Comparison of ENCODE assay signal across 22 cellular contexts in genomic region chr1:85453640-85454194, GRCh38. TPM values are rescaled to one million over a fixed set of nuclear protein-coding genes. Genes with fewer than 3 reads are reported as not detected.
DNase-seq lines count a peak whose midpoint lies in the region; ATAC-seq and TF ChIP-seq lines count a peak whose summit lies in the region.
"Had no signal": no experiment of that assay in that cellular context is flagged by ENCODE, and none has a peak within 500 bp of the region (broad histone marks: within the 10 kb centered on the region; RNA-seq: fewer than 3 reads in every experiment).

No MANE protein-coding gene starts in this region.

- H3K18ac ChIP-seq in mesenchymal stem cell (ENCODE audit: low read depth in 1 of 2, low read length in 2 of 2) = peak overlapping the region in 1 of 2 experiments; percentile 71

- no peak overlapping the region for H3K14ac ChIP-seq in mesenchymal stem cell (ENCODE audit: low read length in 2 of 2)

- peak overlapping the region; percentile 29 for H2BK120ac ChIP-seq in mesenchymal stem cell (ENCODE audit: low read depth, low read length)

- ATAC-seq in heart left ventricle = peak in 3 of 4 donors; percentile 25 to 58 (median 52)
- no peak for ATAC-seq in GM21526 (IDR thresholded peaks at IDR 0.05; ENCODE audit: low FRiP score, unreplicated experiment)
- ATAC-seq: T-helper 17 cell had no signal

- H3K4me1 ChIP-seq in adrenal gland (replicated peaks in 1 of 2) = peaks cover 9 to 18% of the 10 kb centered on the region in 2 donors
- H3K4me1 ChIP-seq in heart left ventricle = peaks cover 0 to 30% (median 6%) of the 10 kb centered on the region in 12 donors
- H3K4me1 ChIP-seq in mesenchymal stem cell (ENCODE audit: control insufficient read depth, insufficient read depth, low read depth, low read length) = peaks cover 5% of the 10 kb centered on the region
- peaks cover 0 to 22% (median 10%) of the 10 kb centered on the region in 5 donors for H3K4me1 ChIP-seq in subcutaneous abdominal adipose tissue (ENCODE audit: control insufficient read depth in 5 of 5, insufficient read depth in 5 of 5, low read length in 5 of 5)

- DNase-seq in adrenal gland (no peak), heart left ventricle (no peak), mesenchymal stem cell (peak; percentile 38), mucosa of gallbladder (ENCODE audit: low spot score) (no peak)
- no peak for DNase-seq in activated CD4-positive, alpha-beta memory T cell treated with anti-CD3 and anti-CD28 coated beads for 36 hours
- DNase-seq: activated CD4-positive, alpha-beta T cell treated with anti-CD3 and anti-CD28 coated beads for 1 hour; activated CD8-positive, alpha-beta memory T cell treated with anti-CD3 and anti-CD28 coated beads for 24 hours; activated T-cell treated with anti-CD3 and anti-CD28 coated beads, Interleukin-2, amount 50 U/mL, for 1 hour; CD4-positive, alpha-beta T cell; DMS 273 treated with DMSO at 0.1 percent for 48 hours; endodermal cell; MG63; NCI-H1417; NCI-H2081; NCI-H226; stimulated activated CD4-positive, alpha-beta T cell treated with anti-CD3 and anti-CD28 coated beads, Interleukin-4, amount 100 ng/mL, for 4 hours; stimulated activated naive CD4-positive, alpha-beta T cell; T-helper 17 cell had no signal

- H3K27me3 ChIP-seq in adrenal gland (no peaks in the 10 kb centered on the region), heart left ventricle (no peaks in the 10 kb centered on the region), mesenchymal stem cell (ENCODE audit: control insufficient read depth in 1 of 2, insufficient read depth in 1 of 2, low read length in 2 of 2) (no peaks in the 10 kb centered on the region), subcutaneous abdominal adipose tissue (ENCODE audit: control insufficient read depth in 5 of 5, insufficient read depth in 4 of 5, low read length in 5 of 5) (no peaks in the 10 kb centered on the region)
- H3K27me3 ChIP-seq: MG63 had no signal

- H3K9me3 ChIP-seq in adrenal gland (replicated peaks in 1 of 3) = no peaks in the 10 kb centered on the region
- H3K9me3 ChIP-seq in heart left ventricle = no peaks in the 10 kb centered on the region
- H3K9me3 ChIP-seq in mesenchymal stem cell (ENCODE audit: control insufficient read depth, low read length) = no peaks in the 10 kb centered on the region
- no peaks in the 10 kb centered on the region for H3K9me3 ChIP-seq in subcutaneous abdominal adipose tissue (ENCODE audit: control insufficient read depth in 5 of 5, low read length in 5 of 5)
- H3K9me3 ChIP-seq: MG63, thoracic aorta had no signal

- TF ChIP-seq CTCF in adrenal gland (IDR thresholded peaks at IDR 0.05) = no peak
- TF ChIP-seq CTCF in heart left ventricle (IDR thresholded peaks at IDR 0.05) = no peak

- H4K8ac ChIP-seq in mesenchymal stem cell (ENCODE audit: low read length) = peak overlapping the region; percentile 71

- CTCF ChIA-PET in activated CD4-positive, alpha-beta memory T cell treated with anti-CD3 and anti-CD28 coated beads for 36 hours (lab: Charles Lee) = no interaction called here

- no peak overlapping the region for H3K4me2 ChIP-seq in mesenchymal stem cell (ENCODE audit: low read length, poor library complexity, severe bottlenecking)

- H4K91ac ChIP-seq in mesenchymal stem cell (ENCODE audit: low read length) = peak overlapping the region; percentile 58

- no peak overlapping the region for H2BK5ac ChIP-seq in mesenchymal stem cell (ENCODE audit: low read depth, low read length, poor library complexity, severe bottlenecking)

- H3K4me3 ChIP-seq in adrenal gland (no peak overlapping the region), heart left ventricle (no peak overlapping the region), mesenchymal stem cell (ENCODE audit: insufficient read depth in 1 of 2, low read depth in 1 of 2, low read length in 2 of 2) (peak overlapping the region in 1 of 2 experiments; percentile 14), subcutaneous abdominal adipose tissue (ENCODE audit: low read depth in 1 of 5, low read length in 5 of 5) (no peak overlapping the region)
- H3K4me3 ChIP-seq: MG63, thoracic aorta had no signal

- H2AFZ ChIP-seq in mesenchymal stem cell (ENCODE audit: low read depth, low read length) = no peak overlapping the region

- TF ChIP-seq POLR2A in adrenal gland (IDR thresholded peaks at IDR 0.05) (no peak), heart left ventricle (IDR thresholded peaks at IDR 0.05) (no peak)

- H3K36me3 ChIP-seq in adrenal gland (replicated peaks in 1 of 2) = no peaks in the 10 kb centered on the region
- no peaks in the 10 kb centered on the region for H3K36me3 ChIP-seq in heart left ventricle
- H3K36me3 ChIP-seq in mesenchymal stem cell (ENCODE audit: control insufficient read depth in 1 of 2, insufficient read depth in 2 of 2, low read depth in 1 of 2, low read length in 2 of 2) = peaks cover 3 to 7% of the 10 kb centered on the region in 2 experiments
- no peaks in the 10 kb centered on the region for H3K36me3 ChIP-seq in subcutaneous abdominal adipose tissue (ENCODE audit: control insufficient read depth in 5 of 5, insufficient read depth in 5 of 5, low read length in 5 of 5)
- H3K36me3 ChIP-seq: thoracic aorta had no signal

- peaks cover 13% of the 10 kb centered on the region for H3K27me3 Mint-ChIP-seq in activated CD4-positive, alpha-beta memory T cell treated with anti-CD3 and anti-CD28 coated beads for 36 hours
- H3K27me3 Mint-ChIP-seq: progenitor cell of endocrine pancreas had no signal

- POLR2A ChIA-PET in activated CD4-positive, alpha-beta memory T cell treated with anti-CD3 and anti-CD28 coated beads for 36 hours (lab: Charles Lee) = no interaction called here

- H3K9ac ChIP-seq in mesenchymal stem cell (ENCODE audit: low read length) (no peak overlapping the region), subcutaneous abdominal adipose tissue (ENCODE audit: low read length in 5 of 5) (no peak overlapping the region)

- H3K27ac Mint-ChIP-seq in activated CD4-positive, alpha-beta memory T cell treated with anti-CD3 and anti-CD28 coated beads for 36 hours = no peak overlapping the region
- H3K27ac Mint-ChIP-seq: CD4-positive, alpha-beta T cell; endodermal cell; progenitor cell of endocrine pancreas; T-helper 17 cell had no signal

- H3K23ac ChIP-seq in mesenchymal stem cell (ENCODE audit: low read length in 2 of 2) = no peak overlapping the region

- no peaks in the 10 kb centered on the region for H3K9me3 Mint-ChIP-seq in activated CD4-positive, alpha-beta memory T cell treated with anti-CD3 and anti-CD28 coated beads for 36 hours
- H3K9me3 Mint-ChIP-seq: CD4-positive, alpha-beta T cell; endodermal cell had no signal

- peak overlapping the region in 1 of 2 experiments; percentile 88 for H3K4ac ChIP-seq in mesenchymal stem cell (ENCODE audit: low read depth in 1 of 2, low read length in 2 of 2)

- intact Hi-C loops in adrenal gland (cut with DNase I) (no loop called here), heart left ventricle (cut with DNase I) (loop anchor here in 1 of 10 donors (5.0 kb wide), 1 partner anchor 51 kb away; no protein-coding TSS in a partner anchor)
- intact Hi-C loops in activated CD4-positive, alpha-beta memory T cell treated with anti-CD3 and anti-CD28 coated beads for 36 hours (cut with micrococcal nuclease) = no loop called here

- H3K4me1 Mint-ChIP-seq in activated CD4-positive, alpha-beta memory T cell treated with anti-CD3 and anti-CD28 coated beads for 36 hours (ENCODE audit: low read depth) = no peaks in the 10 kb centered on the region
- H3K4me1 Mint-ChIP-seq: endodermal cell, T-helper 17 cell had no signal

- 79 to 95% (median 92%) methylated on average over 2 of the region's 2 CpGs for WGBS in adrenal gland, 4 donors
- 83 to 96% (median 92%) methylated on average over 2 of the region's 2 CpGs for WGBS in heart left ventricle, 4 donors
- WGBS in mesenchymal stem cell = 100% methylated on average over 2 of the region's 2 CpGs

- peaks cover 30% of the 10 kb centered on the region for H3K79me1 ChIP-seq in mesenchymal stem cell (replicated peaks; ENCODE audit: low read length, poor library complexity, severe bottlenecking)

- no peak overlapping the region for H3K4me3 Mint-ChIP-seq in activated CD4-positive, alpha-beta memory T cell treated with anti-CD3 and anti-CD28 coated beads for 36 hours
- H3K4me3 Mint-ChIP-seq: CD4-positive, alpha-beta T cell; endodermal cell; T-helper 17 cell had no signal

- no peaks in the 10 kb centered on the region for H3K36me3 Mint-ChIP-seq in activated CD4-positive, alpha-beta memory T cell treated with anti-CD3 and anti-CD28 coated beads for 36 hours

- peak overlapping the region in 1 of 2 experiments; percentile 9 for H2BK12ac ChIP-seq in mesenchymal stem cell (ENCODE audit: low read length in 2 of 2)

- H3K27ac ChIP-seq in adrenal gland (peak overlapping the region in 3 of 5 donors; percentile 11 to 78 (median 28)), heart left ventricle (peak overlapping the region in 8 of 12 donors; percentile 3 to 68 (median 34)), mesenchymal stem cell (ENCODE audit: low read length, poor library complexity, severe bottlenecking) (no peak overlapping the region), subcutaneous abdominal adipose tissue (ENCODE audit: low read depth, low read length) (peak overlapping the region; percentile 38)

- H2AK5ac ChIP-seq in mesenchymal stem cell (ENCODE audit: low read length, severe bottlenecking) = no peak overlapping the region

- H2BK15ac ChIP-seq in mesenchymal stem cell (ENCODE audit: low read depth, poor library complexity, severe bottlenecking) = peak overlapping the region; percentile 90

RNA-seq across cellular contexts. Expression of gene DDAH1, which starts 11.2 kb away (rescaled TPM):
- total RNA-seq in adrenal gland (10 to 100 TPM; 34.9 to 84.5 (median 66.5) TPM), heart left ventricle (10 to 100 TPM in 8 of 9 donors, 1 to 10 TPM in 1; 9.8 to 33.9 (median 18.0) TPM), mucosa of gallbladder (128 TPM)
- polyA plus RNA-seq in adrenal gland (10 to 100 TPM; 15.5 to 34.4 (median 17.3) TPM), heart left ventricle (10 to 100 TPM in 1 of 2 donors, 1 to 10 TPM in 1; 5.7 to 14.7 TPM)
- polyA plus RNA-seq in mesenchymal stem cell (2013, experiment 1 of 2) = 48.3 TPM
- polyA plus RNA-seq in mesenchymal stem cell (2013, experiment 2 of 2) = 48.6 TPM
- total RNA-seq in activated CD4-positive, alpha-beta memory T cell treated with anti-CD3 and anti-CD28 coated beads for 36 hours = not detected
- total RNA-seq: CD4-positive, alpha-beta T cell; T-helper 17 cell had no signal

Comparison
In these comparisons a context has a peak if more than half of its experiments do, and no peak if none do; other contexts are left out.
1. RNA of gene DDAH1, which starts 11.2 kb away (total RNA-seq): 128 TPM in mucosa of gallbladder (single experiment), 34.9 to 84.5 TPM in adrenal gland and 9.8 to 33.9 TPM in heart left ventricle; not detected in activated CD4-positive, alpha-beta memory T cell treated with anti-CD3 and anti-CD28 coated beads for 36 hours; every median in the first group is over 10 times any median in the second.